In genomic region chr1:25800538-25801377, GRCh38 we compare ENCODE assay signal across 8 cellular contexts. TPM values are rescaled to one million over a fixed set of nuclear protein-coding genes. Genes with fewer than 3 reads are reported as not detected.
A peak's percentile ranks its signal among the peaks of the same experiment; 100 is the strongest.
DNase-seq lines count a peak whose midpoint lies in the region; ATAC-seq and TF ChIP-seq lines count a peak whose summit lies in the region.

No MANE protein-coding gene starts in this region.

- H3K27me3 Mint-ChIP-seq in activated T-cell treated with anti-CD3 and anti-CD28 coated beads, Interleukin-2, amount 50 U/mL, for 24 hours, result no peaks in the 10 kb centered on the region

- ATAC-seq in left lung (no peak), GM21576 (IDR thresholded peaks at IDR 0.05; ENCODE audit: unreplicated experiment) (no peak)

- peak overlapping the region; percentile 48 to 56 for H3K27ac ChIP-seq in left lung
- peak overlapping the region; percentile 81 to 83 for H3K27ac ChIP-seq in tibial artery

- no peaks in the 10 kb centered on the region for H3K9me3 ChIP-seq in left lung
- no peaks in the 10 kb centered on the region for H3K9me3 ChIP-seq in tibial artery

- no peaks in the 10 kb centered on the region for H3K9me3 Mint-ChIP-seq in activated T-cell treated with anti-CD3 and anti-CD28 coated beads, Interleukin-2, amount 50 U/mL, for 24 hours

- TF ChIP-seq CTCF in astrocyte of the cerebellum (IDR thresholded peaks at IDR 0.05; ENCODE audit: low read depth, low read length, missing control alignments) (no peak), left lung (IDR thresholded peaks at IDR 0.05) (no peak), tibial artery (IDR thresholded peaks at IDR 0.05) (no peak)

- intact Hi-C loops in left lung (cut with DNase I) (no loop called here), tibial artery (cut with DNase I; ENCODE audit: low total_unique reads) (loop anchor here (10.0 kb wide), 1 partner anchor 566 kb away; the partner anchor contains the start of gene SYF2)

- in situ Hi-C loops in astrocyte of the cerebellum (cut with HindIII; ENCODE audit: low sequenced_read_pairs), result no loop called here

- peak overlapping the region; percentile 72 for H3K27ac Mint-ChIP-seq in activated T-cell treated with anti-CD3 and anti-CD28 coated beads, Interleukin-2, amount 50 U/mL, for 24 hours

- no peak for DNase-seq in activated T-cell treated with anti-CD3 and anti-CD28 coated beads, Interleukin-2, amount 50 U/mL, for 24 hours
- DNase-seq in activated T-cell treated with anti-CD3 and anti-CD28 coated beads, Interleukin-2, amount 50 U/mL, for 1 hour, result no peak
- no peak for DNase-seq in astrocyte of the cerebellum (ENCODE audit: low read depth)
- DNase-seq in left lung, result peak in 1 of 2 donors; percentile 76
- no peak for DNase-seq in tibial artery
- no peak for DNase-seq in NCI-H128 (lab: John Stamatoyannopoulos, UW; ENCODE audit: unreplicated experiment)
- no peak for DNase-seq in germinal center (ENCODE audit: low spot score)

- H3K36me3 ChIP-seq in left lung (peaks cover 0 to 5% of the 10 kb centered on the region in 2 donors), tibial artery (peaks cover 0 to 6% (median 6%) of the 10 kb centered on the region in 3 donors)

- peaks cover 7% of the 10 kb centered on the region for H3K36me3 Mint-ChIP-seq in activated T-cell treated with anti-CD3 and anti-CD28 coated beads, Interleukin-2, amount 50 U/mL, for 24 hours (ENCODE audit: low read depth)

- H3K4me3 ChIP-seq in astrocyte of the cerebellum (ENCODE audit: low read depth, low read length) (peak overlapping the region; percentile 56), left lung (peak overlapping the region; percentile 43 to 53), tibial artery (peak overlapping the region; percentile 63 to 69)

- peaks cover 76% of the 10 kb centered on the region for H3K4me1 Mint-ChIP-seq in activated T-cell treated with anti-CD3 and anti-CD28 coated beads, Interleukin-2, amount 50 U/mL, for 24 hours (ENCODE audit: low read depth)

- no peaks in the 10 kb centered on the region for H3K27me3 ChIP-seq in left lung
- H3K27me3 ChIP-seq in tibial artery, result no peaks in the 10 kb centered on the region

- peak overlapping the region; percentile 82 for H3K4me3 Mint-ChIP-seq in activated T-cell treated with anti-CD3 and anti-CD28 coated beads, Interleukin-2, amount 50 U/mL, for 24 hours

- H3K4me1 ChIP-seq in left lung (peaks cover 23 to 76% of the 10 kb centered on the region in 2 donors), tibial artery (peaks cover 0 to 64% (median 55%) of the 10 kb centered on the region in 4 donors)

RNA-seq across cellular contexts. Expression of gene SELENON, which starts 0.8 kb away (rescaled TPM):
- total RNA-seq in left lung, result 10 to 100 TPM; 86.2 to 94.7 TPM

RNA-seq across cellular contexts. Expression of gene MTFR1L, which starts 19.0 kb away (rescaled TPM):
- total RNA-seq in left lung, result 10 to 100 TPM; 44.5 to 45.0 TPM

RNA-seq across cellular contexts. Expression of gene AUNIP, which starts 58.5 kb away (rescaled TPM):
- 1 to 10 TPM in 1 of 2 donors, under 1 TPM in 1; 0.97 to 1.2 TPM for total RNA-seq in left lung
